In the genomic region with DNA sequence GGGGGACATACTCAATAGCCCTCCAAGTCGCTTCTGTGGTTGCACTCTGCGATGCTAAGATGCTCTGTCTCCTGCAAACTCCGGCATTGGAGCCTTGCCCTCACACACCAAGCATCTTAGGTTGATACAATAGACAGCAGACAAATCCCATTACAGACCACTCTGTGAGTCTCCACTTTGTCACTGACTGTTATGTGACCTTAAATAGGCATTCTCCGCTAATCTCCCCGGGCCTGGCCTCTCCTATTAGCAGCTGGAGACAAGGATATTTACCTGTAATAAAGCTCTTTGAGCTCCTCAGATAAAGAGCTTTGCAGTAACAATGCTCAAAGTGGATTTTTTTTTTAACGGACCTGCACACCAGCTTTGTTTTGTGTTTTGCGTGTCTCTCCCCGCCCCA, we compare ENCODE assay signal across 16 cellular contexts.
"Had no signal": no experiment of that assay in that cellular context is flagged by ENCODE, and none has a peak within 500 bp of the region (broad histone marks: within the 10 kb centered on the region; RNA-seq: fewer than 3 reads in every experiment).

No MANE protein-coding gene starts in this region.

- H3K36me3 ChIP-seq: ascending aorta, esophagus squamous epithelium, sigmoid colon had no signal

- H3K4me3 ChIP-seq: ascending aorta, dorsolateral prefrontal cortex, esophagus squamous epithelium, sigmoid colon had no signal

- ATAC-seq: activated CD4-positive, CD25-positive, alpha-beta regulatory T cell treated with anti-CD3 and anti-CD28 coated beads, Interleukin-2, amount 50 U/mL, for 24 hours; activated T-cell treated with anti-CD3 and anti-CD28 coated beads, Interleukin-2, amount 50 U/mL, for 4 hours; left colon; natural killer cell treated with Interleukin-12 subunit alpha and Interleukin-12 subunit beta and Interleukin-15 and Interleukin-18, amount 100 ng/mL, for 72 hours had no signal

- H3K27ac ChIP-seq: ascending aorta, dorsolateral prefrontal cortex, esophagus squamous epithelium, sigmoid colon had no signal

- H3K4me1 Mint-ChIP-seq: activated naive CD8-positive, alpha-beta T cell treated with anti-CD3 and anti-CD28 coated beads, Interleukin-2, amount 10 ng/mL, durations not matched to agents 7 days and 5 days had no signal

- H3K27me3 Mint-ChIP-seq: activated CD4-positive, alpha-beta memory T cell treated with anti-CD3 and anti-CD28 coated beads for 36 hours; activated naive CD8-positive, alpha-beta T cell treated with anti-CD3 and anti-CD28 coated beads, Interleukin-2, amount 10 ng/mL, durations not matched to agents 7 days and 5 days had no signal

- H3K27ac Mint-ChIP-seq: activated CD4-positive, alpha-beta memory T cell treated with anti-CD3 and anti-CD28 coated beads for 36 hours; activated naive CD8-positive, alpha-beta T cell treated with anti-CD3 and anti-CD28 coated beads, Interleukin-2, amount 10 ng/mL, durations not matched to agents 7 days and 5 days; natural killer cell treated with Interleukin-12 subunit alpha and Interleukin-12 subunit beta and Interleukin-15 and Interleukin-18, amount 100 ng/mL, for 72 hours had no signal

- H3K4me3 Mint-ChIP-seq: activated CD4-positive, alpha-beta memory T cell treated with anti-CD3 and anti-CD28 coated beads for 36 hours; activated naive CD8-positive, alpha-beta T cell treated with anti-CD3 and anti-CD28 coated beads, Interleukin-2, amount 10 ng/mL, durations not matched to agents 7 days and 5 days; activated T-cell treated with anti-CD3 and anti-CD28 coated beads, Interleukin-2, amount 50 U/mL, for 4 hours; natural killer cell treated with Interleukin-12 subunit alpha and Interleukin-12 subunit beta and Interleukin-15 and Interleukin-18, amount 100 ng/mL, for 72 hours had no signal

- H3K27me3 ChIP-seq: ascending aorta, esophagus squamous epithelium, sigmoid colon had no signal

- H3K4me1 ChIP-seq: ascending aorta, esophagus squamous epithelium, sigmoid colon had no signal

- DNase-seq: activated CD4-positive, alpha-beta memory T cell treated with anti-CD3 and anti-CD28 coated beads for 36 hours; activated effector memory CD4-positive, alpha-beta T cell treated with anti-CD3 and anti-CD28 coated beads, Interleukin-2, amount 50 U/mL, for 16 hours; activated naive CD8-positive, alpha-beta T cell treated with anti-CD3 and anti-CD28 coated beads, Interleukin-2, amount 10 ng/mL, durations not matched to agents 7 days and 5 days; activated T-cell treated with anti-CD3 and anti-CD28 coated beads, Interleukin-2, amount 50 U/mL, for 4 hours; dorsolateral prefrontal cortex; esophagus squamous epithelium; foreskin fibroblast; glutamatergic neuron; left colon; mammary epithelial cell; sigmoid colon; stimulated activated CD4-positive, alpha-beta T cell treated with anti-CD3 and anti-CD28 coated beads, Interleukin-12 subunit alpha, Interleukin-12 subunit beta, amount 100 ng/mL, for 4 hours; stimulated activated naive CD4-positive, alpha-beta T cell treated with Interleukin-2 at 50 U/mL for 16 hours had no signal

- H3K9me3 ChIP-seq: ascending aorta, esophagus squamous epithelium, sigmoid colon had no signal
